9 cellular contexts compared by ENCODE assay signal in the genomic region with DNA sequence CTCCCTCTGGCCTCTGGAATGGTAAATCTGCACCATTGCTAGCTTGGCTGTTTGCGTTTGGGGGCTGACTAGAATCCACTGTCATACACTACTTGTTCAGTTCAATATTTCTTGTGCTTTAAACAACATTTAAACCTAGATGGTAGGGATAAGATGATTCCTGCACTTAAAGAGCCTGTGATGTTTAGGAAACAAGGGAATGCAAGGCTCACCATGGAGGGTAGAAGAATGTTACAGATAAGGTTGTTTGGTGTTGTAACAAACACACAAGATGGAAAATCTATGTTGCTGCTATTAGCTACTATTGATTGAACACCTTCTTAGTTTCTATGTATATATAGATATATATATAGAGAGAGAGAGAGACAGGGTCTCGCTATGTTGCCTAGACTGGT. TPM values are rescaled to one million over a fixed set of nuclear protein-coding genes. Genes with fewer than 3 reads are reported as not detected.
DNase-seq lines count a peak whose midpoint lies in the region; ATAC-seq and TF ChIP-seq lines count a peak whose summit lies in the region.
"Had no signal": no experiment of that assay in that cellular context is flagged by ENCODE, and none has a peak within 500 bp of the region (broad histone marks: within the 10 kb centered on the region; RNA-seq: fewer than 3 reads in every experiment).

No MANE protein-coding gene starts in this region.

- peak overlapping the region in 1 of 4 experiments; percentile 0 for H3K4me3 ChIP-seq in fibroblast of lung (replicated peaks in 1 of 4; ENCODE audit: control extremely low read depth in 1 of 4, insufficient read depth in 1 of 4, low read depth in 3 of 4, low read length in 4 of 4)

- H4K20me1 ChIP-seq in fibroblast of lung (ENCODE audit: control insufficient read depth, extremely low read depth, insufficient read depth, low read length) = no peaks in the 10 kb centered on the region

- peak overlapping the region; percentile 66 to 81 (median 76) for H3K4me3 Mint-ChIP-seq in T-cell
- H3K4me3 Mint-ChIP-seq in stimulated activated effector memory CD8-positive, alpha-beta T cell treated with anti-CD3 and anti-CD28 coated beads, Interleukin-12 subunit alpha, Interleukin-12 subunit beta, amount 100 ng/mL, for 72 hours = peak overlapping the region; percentile 67

- H3K27me3 ChIP-seq in fibroblast of lung (ENCODE audit: control insufficient read depth, insufficient read depth, low read length) = no peaks in the 10 kb centered on the region

- H3K27me3 Mint-ChIP-seq in T-cell = no peaks in the 10 kb centered on the region

- no peaks in the 10 kb centered on the region for H3K36me3 ChIP-seq in fibroblast of lung (ENCODE audit: control insufficient read depth, insufficient read depth, low read length)

- peaks cover 17% of the 10 kb centered on the region for H3K36me3 Mint-ChIP-seq in T-cell
- H3K36me3 Mint-ChIP-seq in stimulated activated effector memory CD8-positive, alpha-beta T cell treated with anti-CD3 and anti-CD28 coated beads, Interleukin-12 subunit alpha, Interleukin-12 subunit beta, amount 100 ng/mL, for 72 hours = peaks cover 5% of the 10 kb centered on the region

- H3K9ac ChIP-seq in fibroblast of lung (ENCODE audit: insufficient read depth, low read length) = no peak overlapping the region
- H3K9ac ChIP-seq: KMS-11, parathyroid adenoma had no signal

- no peak for TF ChIP-seq CTCF in fibroblast of lung (conservative IDR thresholded peaks at IDR 0.05 in 1 of 2, IDR thresholded peaks at IDR 0.05 in 1 of 2; ENCODE audit: low read depth in 1 of 2, low read length in 2 of 2)

- H3K4me1 ChIP-seq in fibroblast of lung (ENCODE audit: control insufficient read depth, extremely low read depth, insufficient read depth, low read length) = peaks cover 28% of the 10 kb centered on the region

- peak; percentile 18 for ATAC-seq in GM21367 (IDR thresholded peaks at IDR 0.05; ENCODE audit: unreplicated experiment)
- peak; percentile 7 to 39 (median 22) for ATAC-seq in T-cell (replicated peaks in 1 of 4)
- ATAC-seq in stimulated activated effector memory CD8-positive, alpha-beta T cell treated with anti-CD3 and anti-CD28 coated beads, Interleukin-12 subunit alpha, Interleukin-12 subunit beta, amount 100 ng/mL, for 72 hours = no peak
- ATAC-seq in GM21723 (IDR thresholded peaks at IDR 0.05; ENCODE audit: unreplicated experiment) = no peak
- ATAC-seq in GM18517 (IDR thresholded peaks at IDR 0.05; ENCODE audit: unreplicated experiment) = no peak
- no peak for ATAC-seq in HG02798 (IDR thresholded peaks at IDR 0.05; ENCODE audit: poor library complexity, unreplicated experiment)

- peak overlapping the region; percentile 30 for H3K4me2 ChIP-seq in fibroblast of lung (ENCODE audit: extremely low read depth, insufficient read depth, low read length)
- H3K4me2 ChIP-seq: KMS-11 had no signal

- no peak overlapping the region for H3K27ac ChIP-seq in fibroblast of lung (ENCODE audit: insufficient read depth, low read length)
- H3K27ac ChIP-seq: KMS-11, parathyroid adenoma had no signal

- peak overlapping the region; percentile 98 for H3K27ac Mint-ChIP-seq in T-cell
- peak overlapping the region; percentile 96 for H3K27ac Mint-ChIP-seq in stimulated activated effector memory CD8-positive, alpha-beta T cell treated with anti-CD3 and anti-CD28 coated beads, Interleukin-12 subunit alpha, Interleukin-12 subunit beta, amount 100 ng/mL, for 72 hours

- peaks cover 92 to 93% (median 92%) of the 10 kb centered on the region in 3 donors for H3K4me1 Mint-ChIP-seq in T-cell
- peaks cover 78% of the 10 kb centered on the region for H3K4me1 Mint-ChIP-seq in stimulated activated effector memory CD8-positive, alpha-beta T cell treated with anti-CD3 and anti-CD28 coated beads, Interleukin-12 subunit alpha, Interleukin-12 subunit beta, amount 100 ng/mL, for 72 hours

- no peaks in the 10 kb centered on the region for H3K9me3 ChIP-seq in fibroblast of lung (ENCODE audit: control insufficient read depth, insufficient read depth, low read depth, low read length)

- H2AFZ ChIP-seq in fibroblast of lung (ENCODE audit: low read length) = no peak overlapping the region
- H2AFZ ChIP-seq: parathyroid adenoma had no signal

- DNase-seq in T-cell (no peak), fibroblast of lung (ENCODE audit: low read depth in 2 of 2) (peak in 1 of 2 donors; percentile 58)
- no peak for DNase-seq in stimulated activated effector memory CD8-positive, alpha-beta T cell treated with anti-CD3 and anti-CD28 coated beads, Interleukin-12 subunit alpha, Interleukin-12 subunit beta, amount 100 ng/mL, for 72 hours (ENCODE audit: low spot score in 2 of 2)

- POLR2A ChIA-PET in T-cell (lab: Charles Lee) = interaction anchor here in 1 of 2 donors (0.6 kb wide), 2 partner anchors 12 to 51 kb away, joined by 3 read pairs; no protein-coding TSS in a partner anchor

- CTCF ChIA-PET in T-cell (lab: Charles Lee) = interaction anchor here in 1 of 2 donors (0.7 to 0.9 kb wide), 2 partner anchors 30 to 52 kb away, joined by 3 to 4 read pairs; no protein-coding TSS in a partner anchor

- H3K79me2 ChIP-seq in fibroblast of lung (ENCODE audit: control insufficient read depth, insufficient read depth, low read length) = no peaks in the 10 kb centered on the region

- H3K9me3 Mint-ChIP-seq in T-cell = no peaks in the 10 kb centered on the region
- H3K9me3 Mint-ChIP-seq in stimulated activated effector memory CD8-positive, alpha-beta T cell treated with anti-CD3 and anti-CD28 coated beads, Interleukin-12 subunit alpha, Interleukin-12 subunit beta, amount 100 ng/mL, for 72 hours = no peaks in the 10 kb centered on the region

RNA-seq across cellular contexts. Expression of a gene that starts 31.4 kb away (rescaled TPM):
- total RNA-seq in T-cell (10 to 100 TPM; 29.7 to 58.5 (median 52.0) TPM), fibroblast of lung (7.8 and 8.0 TPM in 2 replicates)
- polyA plus RNA-seq in fibroblast of lung = 2.5 and 4.8 TPM in 2 replicates
- polyA plus RNA-seq in fibroblast of lung (2012) = 1.5 and 3.7 TPM in 2 replicates
- polyA minus RNA-seq in fibroblast of lung (ENCODE audit: low replicate concordance) = 1.1 and 2.9 TPM in 2 replicates

Comparison
In these comparisons a context has a peak if more than half of its experiments do, and no peak if none do; other contexts are left out.
1. ATAC-seq: peak in GM21367 (single experiment) and T-cell (4 of 4); none in stimulated activated effector memory CD8-positive, alpha-beta T cell treated with anti-CD3 and anti-CD28 coated beads, Interleukin-12 subunit alpha, Interleukin-12 subunit beta, amount 100 ng/mL, for 72 hours (single experiment), GM21723 (single experiment), GM18517 (single experiment) and HG02798 (single experiment).